ENCODE assay signal across 25 cellular contexts in the genomic region with DNA sequence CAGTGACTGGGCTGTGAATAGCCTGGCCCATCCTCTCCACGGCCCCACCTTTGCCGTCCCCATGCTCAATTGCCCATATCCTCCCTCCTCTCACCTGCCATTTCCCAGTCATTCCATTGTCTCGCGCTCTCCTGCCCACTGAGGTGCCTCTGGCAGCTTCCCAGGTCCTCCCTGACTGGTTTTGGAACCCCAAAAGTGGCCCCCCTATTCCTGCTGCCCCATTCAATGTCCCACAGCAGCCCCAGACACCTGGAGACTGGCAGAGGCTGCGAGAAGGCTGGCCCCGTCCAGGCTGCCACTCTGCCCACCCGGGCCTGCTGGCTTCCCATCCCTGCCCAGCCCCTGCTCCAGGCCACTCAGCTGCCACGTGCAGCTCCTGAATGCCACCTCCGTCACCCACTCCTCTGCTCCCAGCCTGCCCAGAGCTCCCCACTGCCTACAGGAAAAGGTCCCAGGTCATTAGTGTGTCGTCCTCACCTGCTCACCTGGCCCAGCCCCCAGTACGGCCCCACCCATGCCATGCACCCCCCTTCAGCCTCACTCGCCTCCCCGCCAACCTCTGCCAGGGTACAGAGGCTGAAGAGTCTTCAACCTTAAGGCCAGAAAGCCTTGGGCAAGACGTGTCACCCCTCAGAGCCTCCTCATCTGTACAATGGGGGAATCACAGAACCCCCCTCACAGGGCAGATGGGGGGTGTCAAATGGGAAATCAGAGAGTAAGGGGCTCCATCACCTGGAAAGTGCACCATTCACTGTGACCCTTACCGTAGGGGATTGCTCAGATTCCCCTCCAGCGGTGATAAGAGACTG. TPM values are rescaled to one million over a fixed set of nuclear protein-coding genes. Genes with fewer than 3 reads are reported as not detected.
DNase-seq lines count a peak whose midpoint lies in the region; ATAC-seq and TF ChIP-seq lines count a peak whose summit lies in the region.
"Had no signal": no experiment of that assay in that cellular context is flagged by ENCODE, and none has a peak within 500 bp of the region (broad histone marks: within the 10 kb centered on the region; RNA-seq: fewer than 3 reads in every experiment).

No MANE protein-coding gene starts in this region.

- H3K36me3 ChIP-seq in osteoblast (ENCODE audit: insufficient read depth, low read length) = no peaks in the 10 kb centered on the region
- H3K36me3 ChIP-seq: gastrocnemius medialis had no signal

- H3K4me1 ChIP-seq in osteoblast (ENCODE audit: insufficient read depth, low read length) (peaks cover 7% of the 10 kb centered on the region), foreskin keratinocyte (no peaks in the 10 kb centered on the region)

- H3K4me3 ChIP-seq in osteoblast (ENCODE audit: insufficient read depth, low read length) = no peak overlapping the region
- H3K4me3 ChIP-seq: gastrocnemius medialis had no signal

- ATAC-seq in foreskin keratinocyte (no peak), GM18873 (IDR thresholded peaks at IDR 0.05; ENCODE audit: low FRiP score, unreplicated experiment) (no peak)
- ATAC-seq: activated CD8-positive, alpha-beta T cell treated with anti-CD3 and anti-CD28 coated beads for 36 hours; gastrocnemius medialis; left cardiac atrium had no signal

- H3K27me3 Mint-ChIP-seq in IgD-negative memory B cell (no peaks in the 10 kb centered on the region), glutamatergic neuron (ENCODE audit: unreplicated experiment) (peaks cover 3% of the 10 kb centered on the region)

- no peaks in the 10 kb centered on the region for H4K20me1 ChIP-seq in osteoblast (ENCODE audit: insufficient read depth, low read length)

- no peaks in the 10 kb centered on the region for H3K9me3 Mint-ChIP-seq in IgD-negative memory B cell
- peaks cover 5% of the 10 kb centered on the region for H3K9me3 Mint-ChIP-seq in glutamatergic neuron (ENCODE audit: unreplicated experiment)
- H3K9me3 Mint-ChIP-seq: activated CD8-positive, alpha-beta T cell treated with anti-CD3 and anti-CD28 coated beads for 36 hours; activated naive CD4-positive, alpha-beta T cell treated with anti-CD3 and anti-CD28 coated beads for 36 hours had no signal

- H3K79me2 ChIP-seq in osteoblast (ENCODE audit: insufficient read depth, low read length) = no peaks in the 10 kb centered on the region

- H3K27ac Mint-ChIP-seq in IgD-negative memory B cell (peak overlapping the region in 2 of 3 donors; percentile 13 to 76), glutamatergic neuron (ENCODE audit: unreplicated experiment) (no peak overlapping the region)
- H3K27ac Mint-ChIP-seq: activated CD8-positive, alpha-beta T cell treated with anti-CD3 and anti-CD28 coated beads for 36 hours; activated naive CD4-positive, alpha-beta T cell treated with anti-CD3 and anti-CD28 coated beads for 36 hours had no signal

- H3K9me3 ChIP-seq in osteoblast (ENCODE audit: low read depth, low read length) = no peaks in the 10 kb centered on the region
- H3K9me3 ChIP-seq: gastrocnemius medialis had no signal

- no peak overlapping the region for H2AFZ ChIP-seq in osteoblast (ENCODE audit: low read length)

- H3K27ac ChIP-seq in osteoblast (ENCODE audit: low read depth, low read length) = no peak overlapping the region
- no peak overlapping the region for H3K27ac ChIP-seq in foreskin keratinocyte
- H3K27ac ChIP-seq: gastrocnemius medialis had no signal

- H3K4me1 Mint-ChIP-seq in IgD-negative memory B cell = peaks cover 0 to 5% (median 4%) of the 10 kb centered on the region in 3 donors
- H3K4me1 Mint-ChIP-seq in glutamatergic neuron (ENCODE audit: low read depth, unreplicated experiment) = peaks cover 3% of the 10 kb centered on the region

- no peak overlapping the region for H3K4me2 ChIP-seq in osteoblast (ENCODE audit: insufficient read depth, low read length)

- H3K4me3 Mint-ChIP-seq in IgD-negative memory B cell (no peak overlapping the region), glutamatergic neuron (ENCODE audit: unreplicated experiment) (no peak overlapping the region)
- H3K4me3 Mint-ChIP-seq: activated CD8-positive, alpha-beta T cell treated with anti-CD3 and anti-CD28 coated beads for 36 hours; activated naive CD4-positive, alpha-beta T cell treated with anti-CD3 and anti-CD28 coated beads for 36 hours had no signal

- peaks cover 1% of the 10 kb centered on the region for H3K36me3 Mint-ChIP-seq in IgD-negative memory B cell
- H3K36me3 Mint-ChIP-seq in glutamatergic neuron (ENCODE audit: unreplicated experiment) = no peaks in the 10 kb centered on the region

- H3K27me3 ChIP-seq in osteoblast (ENCODE audit: insufficient read depth, low read length) (no peaks in the 10 kb centered on the region), foreskin keratinocyte (peaks cover 3% of the 10 kb centered on the region)
- H3K27me3 ChIP-seq: gastrocnemius medialis had no signal

- DNase-seq in COLO668 (lab: John Stamatoyannopoulos, UW; ENCODE audit: unreplicated experiment) (peak; percentile 18), glutamatergic neuron (peak; percentile 8), osteoblast (ENCODE audit: insufficient read length, low spot score, missing footprints) (peak; percentile 66), foreskin keratinocyte (no peak), 8988T (no peak)
- no peak for DNase-seq in stimulated activated CD4-positive, alpha-beta T cell treated with anti-CD3 and anti-CD28 coated beads, Interleukin-2, amount 100 ng/mL, for 48 hours
- DNase-seq: activated CD4-positive, CD25-positive, alpha-beta regulatory T cell; activated CD8-positive, alpha-beta T cell treated with anti-CD3 and anti-CD28 coated beads for 36 hours; activated naive CD4-positive, alpha-beta T cell treated with anti-CD3 and anti-CD28 coated beads for 36 hours; anterior cingulate cortex; central memory CD4-positive, alpha-beta T cell; gastrocnemius medialis; GDM1; KG1; left cardiac atrium; MV-4-11; NCI-H187 treated with DMSO at 0.1 percent for 48 hours; NCI-H446; T1000 had no signal

- TF ChIP-seq CTCF in glutamatergic neuron (IDR thresholded peaks at IDR 0.05; ENCODE audit: partially characterized antibody, unreplicated experiment) (no peak), osteoblast (IDR thresholded peaks at IDR 0.05; ENCODE audit: extremely low read depth, low read depth, low read length) (no peak), foreskin keratinocyte (conservative IDR thresholded peaks at IDR 0.05) (no peak)

RNA-seq across cellular contexts. Expression of gene KCNJ4, which starts 37.5 kb away (rescaled TPM):
- polyA plus RNA-seq in IgD-negative memory B cell (not detected), foreskin keratinocyte (0.02 TPM in 1 of 2 replicates, not detected in the other)
- total RNA-seq in glutamatergic neuron (ENCODE audit: unreplicated experiment) (0.86 TPM), osteoblast (not detected in 2 replicates), foreskin keratinocyte (0.07 TPM in 1 of 2 replicates, not detected in the other)
- total RNA-seq: activated CD8-positive, alpha-beta T cell treated with anti-CD3 and anti-CD28 coated beads for 36 hours; activated naive CD4-positive, alpha-beta T cell treated with anti-CD3 and anti-CD28 coated beads for 36 hours; gastrocnemius medialis; mononuclear cell; subcutaneous adipose tissue had no signal
- polyA plus RNA-seq: esophagus had no signal

RNA-seq across cellular contexts. Expression of gene KDELR3, which starts 50.4 kb away (rescaled TPM):
- polyA plus RNA-seq in IgD-negative memory B cell (0.56 TPM), foreskin keratinocyte (7.5 and 14.5 TPM in 2 replicates)
- total RNA-seq in glutamatergic neuron (ENCODE audit: unreplicated experiment) (not detected), osteoblast (142 and 161 TPM in 2 replicates), foreskin keratinocyte (6.7 and 15.4 TPM in 2 replicates)
- total RNA-seq: mononuclear cell had no signal
- polyA plus RNA-seq: neural cell had no signal

Comparison
In these comparisons a context has a peak if more than half of its experiments do, and no peak if none do; other contexts are left out.
1. DNase-seq: peak in COLO668 (single experiment), glutamatergic neuron (single experiment) and osteoblast (single experiment); none in foreskin keratinocyte (0 of 2), 8988T (single experiment) and stimulated activated CD4-positive, alpha-beta T cell treated with anti-CD3 and anti-CD28 coated beads, Interleukin-2, amount 100 ng/mL, for 48 hours (0 of 2).